ENCODE assay signal across 8 cellular contexts in the genomic region with DNA sequence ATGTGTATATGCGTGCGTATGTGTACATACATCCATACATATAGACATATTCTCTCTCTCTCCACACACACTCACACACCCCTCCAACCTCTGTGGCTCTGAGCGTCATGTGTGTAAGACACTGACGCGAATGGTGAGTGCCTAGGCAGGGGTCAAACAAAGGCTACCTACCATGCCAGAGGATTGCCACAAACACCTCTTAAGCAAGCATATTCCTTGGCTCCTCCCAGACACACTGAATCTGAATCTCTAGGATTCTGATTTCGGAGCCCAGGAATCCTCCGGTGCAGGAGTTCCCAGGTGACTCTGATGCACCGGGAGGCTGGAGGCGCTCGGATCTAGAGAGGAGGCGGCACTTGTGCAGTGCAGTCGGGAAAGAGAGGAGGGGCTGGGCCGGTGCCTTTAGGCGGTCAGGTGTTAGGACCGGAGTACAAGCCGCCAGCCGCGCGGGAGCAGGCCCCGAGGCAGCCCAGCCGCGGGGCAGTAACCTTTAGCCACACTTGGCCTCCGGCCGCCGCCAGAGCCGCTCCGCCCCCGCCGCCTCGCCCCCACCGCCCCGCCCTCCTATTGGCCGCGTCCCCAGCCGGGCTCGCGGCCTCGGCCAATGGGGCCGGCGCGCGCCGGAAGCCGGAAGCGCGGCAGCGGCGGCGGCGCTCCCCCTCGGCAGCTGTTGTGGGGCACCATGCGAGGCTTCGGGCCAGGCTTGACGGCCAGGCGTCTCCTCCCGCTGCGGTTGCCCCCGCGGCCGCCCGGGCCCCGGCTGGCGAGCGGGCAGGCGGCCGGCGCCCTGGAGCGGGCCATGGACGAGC. TPM values are rescaled to one million over a fixed set of nuclear protein-coding genes. Genes with fewer than 3 reads are reported as not detected.
DNase-seq lines count a peak whose midpoint lies in the region; ATAC-seq and TF ChIP-seq lines count a peak whose summit lies in the region.

MLYCD (plus strand) TSS at position 653 of the 809 bp plus-strand sequence; CDS start at position 683, 30 bp downstream.

- H3K79me2 ChIP-seq in osteoblast (ENCODE audit: insufficient read depth, low read length), result peaks cover 25% of the 10 kb centered on the region

- H3K4me2 ChIP-seq in osteoblast (ENCODE audit: insufficient read depth, low read length), result peak within 1 kb of the TSS; percentile 90

- H3K27ac ChIP-seq in SK-N-MC, result no peak within 1 kb of the TSS
- peak within 1 kb of the TSS; percentile 47 for H3K27ac ChIP-seq in osteoblast (ENCODE audit: low read depth, low read length)
- H3K27ac ChIP-seq in temporal lobe (ENCODE audit: low read depth, low read length), result peak within 1 kb of the TSS; percentile 94

- no peaks in the 10 kb centered on the region for H3K9me3 Mint-ChIP-seq in IgD-negative memory B cell
- no peaks in the 10 kb centered on the region for H3K9me3 Mint-ChIP-seq in activated naive CD4-positive, alpha-beta T cell treated with anti-CD3 and anti-CD28 coated beads, Interleukin-2, amount 50 U/mL, for 24 hours

- H3K27me3 Mint-ChIP-seq in IgD-negative memory B cell, result peaks cover 8% of the 10 kb centered on the region
- no peaks in the 10 kb centered on the region for H3K27me3 Mint-ChIP-seq in activated naive CD4-positive, alpha-beta T cell treated with anti-CD3 and anti-CD28 coated beads, Interleukin-2, amount 50 U/mL, for 24 hours

- H3K4me1 Mint-ChIP-seq in IgD-negative memory B cell, result peaks cover 16 to 21% (median 21%) of the 10 kb centered on the region in 3 donors
- peaks cover 49% of the 10 kb centered on the region for H3K4me1 Mint-ChIP-seq in activated naive CD4-positive, alpha-beta T cell treated with anti-CD3 and anti-CD28 coated beads, Interleukin-2, amount 50 U/mL, for 24 hours

- H3K27ac Mint-ChIP-seq in IgD-negative memory B cell, result peak within 1 kb of the TSS; percentile 4 to 65 (median 20)
- peak within 1 kb of the TSS; percentile 85 for H3K27ac Mint-ChIP-seq in activated naive CD4-positive, alpha-beta T cell treated with anti-CD3 and anti-CD28 coated beads, Interleukin-2, amount 50 U/mL, for 24 hours

- H2AFZ ChIP-seq in osteoblast (ENCODE audit: low read length), result peak within 1 kb of the TSS; percentile 82

- DNase-seq in EH (ENCODE audit: low read depth), result peak; percentile 81
- DNase-seq in SK-N-MC (ENCODE audit: low read depth, low spot score), result no peak
- peak; percentile 83 for DNase-seq in glomerular visceral epithelial cell (ENCODE audit: extremely low spot score)
- peak; percentile 99 for DNase-seq in osteoblast (ENCODE audit: insufficient read length, low spot score, missing footprints)

- H3K4me3 ChIP-seq in SK-N-MC (peak within 1 kb of the TSS; percentile 74), osteoblast (ENCODE audit: insufficient read depth, low read length) (peak within 1 kb of the TSS; percentile 83)

- H3K4me1 ChIP-seq in osteoblast (ENCODE audit: insufficient read depth, low read length), result peaks cover 24% of the 10 kb centered on the region

- H3K4me3 Mint-ChIP-seq in IgD-negative memory B cell, result peak within 1 kb of the TSS; percentile 86 to 94 (median 94)
- H3K4me3 Mint-ChIP-seq in activated naive CD4-positive, alpha-beta T cell treated with anti-CD3 and anti-CD28 coated beads, Interleukin-2, amount 50 U/mL, for 24 hours, result peak within 1 kb of the TSS; percentile 97

- H3K27me3 ChIP-seq in osteoblast (ENCODE audit: insufficient read depth, low read length), result no peaks in the 10 kb centered on the region

- peak; percentile 88 for ATAC-seq in GM21529 (IDR thresholded peaks at IDR 0.05; ENCODE audit: unreplicated experiment)

- H4K20me1 ChIP-seq in osteoblast (ENCODE audit: insufficient read depth, low read length), result peaks cover 16% of the 10 kb centered on the region

- H3K9ac ChIP-seq in SK-N-MC (ENCODE audit: insufficient read length), result no peak within 1 kb of the TSS

- TF ChIP-seq CTCF in osteoblast (IDR thresholded peaks at IDR 0.05; ENCODE audit: extremely low read depth, low read depth, low read length), result no peak

- H3K9me3 ChIP-seq in SK-N-MC (ENCODE audit: low read depth, low read length) (no peaks in the 10 kb centered on the region), osteoblast (ENCODE audit: low read depth, low read length) (no peaks in the 10 kb centered on the region)

- no peaks in the 10 kb centered on the region for H3K36me3 ChIP-seq in SK-N-MC (ENCODE audit: insufficient read depth, low read length)
- no peaks in the 10 kb centered on the region for H3K36me3 ChIP-seq in osteoblast (ENCODE audit: insufficient read depth, low read length)

- H3K36me3 Mint-ChIP-seq in IgD-negative memory B cell, result no peaks in the 10 kb centered on the region
- no peaks in the 10 kb centered on the region for H3K36me3 Mint-ChIP-seq in activated naive CD4-positive, alpha-beta T cell treated with anti-CD3 and anti-CD28 coated beads, Interleukin-2, amount 50 U/mL, for 24 hours

RNA-seq across cellular contexts. Expression of gene MLYCD, which starts in this region (rescaled TPM):
- polyA plus RNA-seq in IgD-negative memory B cell, result 1.7 TPM
- 5.1 and 5.6 TPM in 2 replicates for total RNA-seq in osteoblast
- total RNA-seq in temporal lobe, result 2.5 TPM
